ENCODE assay signal across 33 cellular contexts in the genomic region with DNA sequence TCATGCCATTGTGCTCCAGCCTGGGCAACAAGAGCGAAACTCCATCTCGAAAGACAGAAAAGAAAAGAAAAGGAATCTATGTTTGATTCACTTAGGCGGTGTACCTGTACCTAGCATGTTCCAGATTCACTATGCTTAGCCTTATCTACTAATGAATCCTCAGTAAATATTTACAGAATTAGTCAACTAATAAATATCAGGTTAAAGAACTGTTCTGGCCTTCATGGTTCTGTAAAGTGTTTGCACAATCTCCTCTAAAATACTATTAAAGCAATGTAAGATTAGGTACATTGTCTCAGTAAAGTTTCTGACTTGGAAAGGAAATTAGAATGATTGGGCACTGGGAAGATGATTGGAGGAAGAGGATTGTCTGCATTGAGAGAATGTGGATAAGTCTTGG.
"Had no signal": no experiment of that assay in that cellular context is flagged by ENCODE, and none has a peak within 500 bp of the region (broad histone marks: within the 10 kb centered on the region; RNA-seq: fewer than 3 reads in every experiment).

No MANE protein-coding gene starts in this region.

- H3K36me3 ChIP-seq: left lung, neural progenitor cell, neutrophil, ovary, prostate gland, stomach, thyroid gland, transverse colon, upper lobe of right lung had no signal

- H2AFZ ChIP-seq: neural progenitor cell had no signal

- H3K27me3 ChIP-seq: left lung, neural progenitor cell, neutrophil, ovary, stomach, testis, thyroid gland, transverse colon, upper lobe of right lung had no signal

- FAIRE-seq: islet of Langerhans, kidney, urothelium cell line had no signal

- DNase-seq: hypothalamus; immature natural killer cell; kidney; left colon; mesendoderm; naive B cell; natural killer cell; nephron progenitor cell; occipital lobe; ovary; posterior cingulate gyrus; retina; right cardiac atrium; stimulated activated CD4-positive, alpha-beta T cell treated with anti-CD3 and anti-CD28 coated beads, Interleukin-12 subunit alpha, Interleukin-12 subunit beta, amount 100 ng/mL, for 4 hours; stimulated activated CD4-positive, alpha-beta T cell treated with anti-CD3 and anti-CD28 coated beads, Interleukin-15, amount 100 ng/mL, for 24 hours; stimulated activated CD4-positive, alpha-beta T cell treated with anti-CD3 and anti-CD28 coated beads, Interleukin-2, amount 100 ng/mL, for 24 hours; stimulated activated CD4-positive, alpha-beta T cell treated with anti-CD3 and anti-CD28 coated beads, Interleukin-4, amount 100 ng/mL, for 1 hour; stimulated activated naive B cell treated with anti-CD40 and anti-IgM and Interleukin-4, amounts not matched to agents 10 μg/mL and 1 μg/mL and 100 μg/mL, for 72 hours; stimulated activated naive CD8-positive, alpha-beta T cell treated with anti-CD3 and anti-CD28 coated beads, Interleukin-15, Interleukin-2, amounts not matched to agents 100 U/mL and 50 U/mL, for 24 hours; stomach; testis; thyroid gland; transverse colon; upper lobe of right lung had no signal

- H3K27ac ChIP-seq: left lung, neural progenitor cell, neutrophil, ovary, prostate gland, skin epidermis, stomach, testis, thyroid gland, transverse colon, upper lobe of right lung had no signal

- H3K4me1 ChIP-seq: left lung, neural progenitor cell, prostate gland, stomach, testis, thyroid gland, transverse colon, upper lobe of right lung had no signal

- H3K9ac ChIP-seq: neural progenitor cell had no signal

- ATAC-seq: left colon; left lung; natural killer cell; right cardiac atrium; sciatic nerve; stimulated activated naive B cell treated with anti-CD40 and anti-IgM and Interleukin-4, amounts not matched to agents 10 μg/mL and 1 μg/mL and 100 μg/mL, for 72 hours; stimulated activated naive CD8-positive, alpha-beta T cell treated with anti-CD3 and anti-CD28 coated beads, Interleukin-15, Interleukin-2, amounts not matched to agents 100 U/mL and 50 U/mL, for 24 hours; upper lobe of right lung had no signal

- H3K4me2 ChIP-seq: neural progenitor cell had no signal

- H3K4me3 ChIP-seq: left lung, lung, neural progenitor cell, ovary, prostate gland, skin epidermis, stomach, testis, thyroid gland, transverse colon, upper lobe of right lung had no signal

- H3K9me3 ChIP-seq: left lung, neutrophil, ovary, prostate gland, stomach, testis, thyroid gland, transverse colon, upper lobe of right lung had no signal
